14 cellular contexts compared by ENCODE assay signal in the genomic region with DNA sequence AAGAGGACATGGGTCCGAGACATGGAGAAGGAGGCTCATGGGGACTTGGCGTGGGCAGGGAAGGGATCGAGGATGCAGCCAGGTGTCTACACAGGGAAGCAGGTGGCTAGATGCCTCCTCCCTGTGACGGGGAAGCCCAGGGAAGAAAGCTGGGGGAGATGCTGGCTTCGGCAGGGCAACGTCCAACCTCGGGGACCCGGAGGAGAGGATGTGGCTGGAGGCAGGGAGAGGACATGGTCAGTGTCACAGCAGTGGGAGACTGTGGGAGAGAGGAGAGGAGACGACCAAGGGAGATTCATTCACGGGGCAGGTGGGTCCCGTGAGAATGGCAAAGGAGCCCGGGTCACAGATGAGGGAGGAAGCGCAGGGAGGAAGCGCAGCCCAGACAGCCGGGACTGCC.
"Had no signal": no experiment of that assay in that cellular context is flagged by ENCODE, and none has a peak within 500 bp of the region (broad histone marks: within the 10 kb centered on the region; RNA-seq: fewer than 3 reads in every experiment).

No MANE protein-coding gene starts in this region.

- H3K27ac ChIP-seq: heart left ventricle, psoas muscle, stomach, tibial nerve had no signal

- H3K4me3 ChIP-seq: heart left ventricle, psoas muscle, stomach, tibial nerve had no signal

- H3K4me1 ChIP-seq: heart left ventricle, psoas muscle, stomach, tibial nerve had no signal

- DNase-seq: activated CD4-positive, alpha-beta T cell treated with anti-CD3 and anti-CD28 coated beads, Interleukin-2, amount 50 U/mL, for 1 hour; foreskin melanocyte; heart left ventricle; midbrain; occipital lobe; stimulated activated CD4-positive, alpha-beta T cell treated with anti-CD3 and anti-CD28 coated beads, Interleukin-4, amount 100 ng/mL, for 4 hours; stomach; T-helper 17 cell had no signal

- H3K27me3 ChIP-seq: heart left ventricle, tibial nerve had no signal

- H3K27ac Mint-ChIP-seq: T-helper 17 cell had no signal

- H3K9me3 ChIP-seq: heart left ventricle, psoas muscle, stomach, tibial nerve had no signal

- H3K36me3 ChIP-seq: heart left ventricle, stomach, tibial nerve had no signal

- FAIRE-seq: astrocyte, endothelial cell of umbilical vein, islet of Langerhans, TTC549 had no signal

- H3K4me3 Mint-ChIP-seq: T-helper 17 cell had no signal

- ATAC-seq: heart left ventricle, psoas muscle, T-helper 17 cell had no signal
